17 cellular contexts compared by ENCODE assay signal in the genomic region with DNA sequence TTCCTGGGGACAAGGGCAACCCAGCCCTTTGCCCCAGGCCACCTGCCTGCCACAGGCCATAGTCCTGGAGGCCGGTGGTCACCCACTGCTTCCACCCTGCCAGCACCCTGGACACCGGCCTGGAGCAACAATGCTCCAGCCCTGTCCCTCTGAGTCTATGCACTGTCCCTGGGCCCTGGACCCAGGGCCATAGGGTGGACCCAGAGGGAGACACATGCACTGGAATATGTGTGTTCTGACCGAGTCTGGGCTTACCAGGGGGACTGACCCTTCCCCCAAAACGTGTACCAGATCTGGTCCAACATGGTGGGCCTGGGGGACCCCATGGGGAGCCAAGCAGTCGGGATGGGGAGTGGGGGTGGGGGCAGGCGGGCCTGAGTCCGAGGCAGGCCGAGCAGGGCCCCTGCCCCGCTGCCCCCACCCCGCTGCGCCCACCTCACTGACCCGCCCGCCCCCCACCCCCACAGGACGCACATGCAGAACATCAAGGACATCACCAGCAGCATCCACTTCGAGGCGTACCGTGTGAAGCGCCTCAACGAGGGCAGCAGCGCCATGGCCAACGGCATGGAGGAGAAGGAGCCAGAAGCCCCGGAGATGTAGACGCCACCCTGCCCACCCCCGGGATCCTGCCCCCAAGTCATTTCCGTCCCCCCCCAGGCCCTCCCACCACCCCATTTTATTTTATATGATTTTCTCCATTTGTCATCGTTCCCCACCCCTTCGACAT.
DNase-seq lines count a peak whose midpoint lies in the region; ATAC-seq and TF ChIP-seq lines count a peak whose summit lies in the region.
"Had no signal": no experiment of that assay in that cellular context is flagged by ENCODE, and none has a peak within 500 bp of the region (broad histone marks: within the 10 kb centered on the region; RNA-seq: fewer than 3 reads in every experiment).

No MANE protein-coding gene starts in this region.

- H3K9me3 Mint-ChIP-seq in effector memory CD8-positive, alpha-beta T cell: no peaks in the 10 kb centered on the region
- H3K9me3 Mint-ChIP-seq: immature natural killer cell, T-cell had no signal

- DNase-seq in left cardiac atrium (peak; percentile 13), Right ventricle myocardium superior (no peak), osteoblast (ENCODE audit: insufficient read length, low spot score, missing footprints) (peak; percentile 57), uterus (peak; percentile 12 to 14), NCI-H1930 (lab: John Stamatoyannopoulos, UW) (no peak)
- no peak for DNase-seq in effector memory CD8-positive, alpha-beta T cell
- DNase-seq: activated CD4-positive, alpha-beta T cell treated with anti-CD3 and anti-CD28 coated beads, Interleukin-2, amount 50 U/mL, for 1 hour; DMS79; immature natural killer cell; lower lobe of right lung; MM.1S; NCI-H1436 treated with DMSO at 0.1 percent for 48 hours; NCI-H774; SHP77 had no signal

- no peak overlapping the region for H2AFZ ChIP-seq in osteoblast (ENCODE audit: low read length)

- H3K4me1 Mint-ChIP-seq in effector memory CD8-positive, alpha-beta T cell (ENCODE audit: low read depth in 2 of 2): peaks cover 11 to 13% of the 10 kb centered on the region in 2 donors

- peaks cover 12% of the 10 kb centered on the region for H3K79me2 ChIP-seq in osteoblast (ENCODE audit: insufficient read depth, low read length)

- TF ChIP-seq CTCF in osteoblast (IDR thresholded peaks at IDR 0.05; ENCODE audit: extremely low read depth, low read depth, low read length) (no peak), uterus (IDR thresholded peaks at IDR 0.05) (no peak)

- H3K4me1 ChIP-seq in osteoblast (ENCODE audit: insufficient read depth, low read length) (peaks cover 5% of the 10 kb centered on the region), uterus (peaks cover 0 to 3% of the 10 kb centered on the region in 2 donors)
- H3K4me1 ChIP-seq: body of pancreas had no signal

- H3K4me3 ChIP-seq in osteoblast (ENCODE audit: insufficient read depth, low read length) (no peak overlapping the region), uterus (no peak overlapping the region)
- H3K4me3 ChIP-seq: body of pancreas, lower lobe of right lung had no signal

- H3K27me3 ChIP-seq in osteoblast (ENCODE audit: insufficient read depth, low read length): no peaks in the 10 kb centered on the region
- H3K27me3 ChIP-seq in uterus: no peaks in the 10 kb centered on the region
- H3K27me3 ChIP-seq: body of pancreas had no signal

- intact Hi-C loops in left cardiac atrium (cut with DNase I) (no loop called here), Right ventricle myocardium superior (cut with DNase I) (no loop called here), uterus (cut with DNase I; ENCODE audit: low total_unique reads) (no loop called here)

- H3K36me3 ChIP-seq in osteoblast (ENCODE audit: insufficient read depth, low read length) (peaks cover 65% of the 10 kb centered on the region), uterus (no peaks in the 10 kb centered on the region)

- peak overlapping the region; percentile 46 to 79 for H3K27ac Mint-ChIP-seq in effector memory CD8-positive, alpha-beta T cell
- H3K27ac Mint-ChIP-seq: immature natural killer cell had no signal

- no peak for TF ChIP-seq POLR2A in uterus (IDR thresholded peaks at IDR 0.05)

- H3K4me3 Mint-ChIP-seq in effector memory CD8-positive, alpha-beta T cell: no peak overlapping the region
- H3K4me3 Mint-ChIP-seq: immature natural killer cell, T-cell had no signal

- no peaks in the 10 kb centered on the region for H3K27me3 Mint-ChIP-seq in effector memory CD8-positive, alpha-beta T cell
- H3K27me3 Mint-ChIP-seq: T-cell had no signal

- H3K9me3 ChIP-seq in osteoblast (ENCODE audit: low read depth, low read length): no peaks in the 10 kb centered on the region
- H3K9me3 ChIP-seq in uterus: no peaks in the 10 kb centered on the region
- H3K9me3 ChIP-seq: body of pancreas, lower lobe of right lung had no signal

- peaks cover 71% of the 10 kb centered on the region for H3K36me3 Mint-ChIP-seq in effector memory CD8-positive, alpha-beta T cell (ENCODE audit: insufficient read depth)

- H3K4me2 ChIP-seq in osteoblast (ENCODE audit: insufficient read depth, low read length): no peak overlapping the region

- ATAC-seq in left cardiac atrium: no peak
- no peak for ATAC-seq in Right ventricle myocardium superior (ENCODE audit: poor library complexity)
- ATAC-seq in effector memory CD8-positive, alpha-beta T cell (replicated peaks): no peak
- ATAC-seq in GM21447 (IDR thresholded peaks at IDR 0.05; ENCODE audit: unreplicated experiment): no peak
- ATAC-seq: body of pancreas, lower lobe of right lung, T-cell had no signal

- no peak overlapping the region for H3K27ac ChIP-seq in osteoblast (ENCODE audit: low read depth, low read length)
- no peak overlapping the region for H3K27ac ChIP-seq in uterus
- H3K27ac ChIP-seq: body of pancreas, lower lobe of right lung had no signal

- H4K20me1 ChIP-seq in osteoblast (ENCODE audit: insufficient read depth, low read length): peaks cover 31% of the 10 kb centered on the region

Comparison
In these comparisons a context has a peak if more than half of its experiments do, and no peak if none do; other contexts are left out.
1. DNase-seq: peak in left cardiac atrium (single experiment), osteoblast (single experiment) and uterus (2 of 2); none in Right ventricle myocardium superior (single experiment), effector memory CD8-positive, alpha-beta T cell (0 of 3) and NCI-H1930 (0 of 2).